16 cellular contexts compared by ENCODE assay signal in the genomic region with DNA sequence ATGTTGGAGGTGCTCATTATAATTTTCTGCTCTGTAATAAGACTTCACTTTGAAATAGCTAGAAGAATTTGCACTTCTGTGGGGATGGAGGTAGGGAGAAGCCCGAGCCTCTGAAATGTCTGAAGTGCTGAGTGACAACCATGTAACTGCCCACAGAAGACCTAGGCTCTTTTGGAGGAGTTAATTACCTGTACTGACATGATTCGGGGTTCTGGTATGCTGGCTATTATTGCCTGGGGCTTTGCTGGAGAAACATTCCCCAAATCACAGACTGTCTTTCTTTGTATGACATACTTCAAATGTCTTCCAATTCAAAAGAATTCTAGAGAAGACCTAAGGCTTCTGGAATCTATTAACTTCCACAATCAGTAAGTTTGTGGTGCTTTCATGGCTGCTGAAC.
A peak's percentile ranks its signal among the peaks of the same experiment; 100 is the strongest.
DNase-seq lines count a peak whose midpoint lies in the region; ATAC-seq and TF ChIP-seq lines count a peak whose summit lies in the region.
"Had no signal": no experiment of that assay in that cellular context is flagged by ENCODE, and none has a peak within 500 bp of the region (broad histone marks: within the 10 kb centered on the region; RNA-seq: fewer than 3 reads in every experiment).

No MANE protein-coding gene starts in this region.

- H3K27me3 Mint-ChIP-seq in GM23338 (ENCODE audit: insufficient read depth, low read depth, poor library complexity), result peaks cover 3% of the 10 kb centered on the region
- H3K27me3 Mint-ChIP-seq in activated CD8-positive, alpha-beta T cell treated with anti-CD3 and anti-CD28 coated beads for 36 hours, result no peaks in the 10 kb centered on the region
- H3K27me3 Mint-ChIP-seq: B cell had no signal

- TF ChIP-seq POLR2A in stomach (IDR thresholded peaks at IDR 0.05), result no peak

- no peak overlapping the region for H2BK5ac ChIP-seq in mesendoderm (ENCODE audit: low read length)

- H3K4me3 Mint-ChIP-seq in GM23338, result no peak overlapping the region
- no peak overlapping the region for H3K4me3 Mint-ChIP-seq in activated CD8-positive, alpha-beta T cell treated with anti-CD3 and anti-CD28 coated beads for 36 hours
- H3K4me3 Mint-ChIP-seq: B cell, CD14-positive monocyte had no signal

- no peak overlapping the region for H2BK120ac ChIP-seq in mesendoderm (ENCODE audit: low read depth, low read length)

- no peak overlapping the region for H4K5ac ChIP-seq in mesendoderm (ENCODE audit: low read length)

- H3K9ac ChIP-seq in NT2/D1 (ENCODE audit: insufficient read length, low read depth) (no peak overlapping the region), mesendoderm (ENCODE audit: low read length) (no peak overlapping the region)
- H3K9ac ChIP-seq: KMS-11 had no signal

- H3K79me1 ChIP-seq in mesendoderm (ENCODE audit: low read length), result no peaks in the 10 kb centered on the region

- no peak overlapping the region for H3K4me3 ChIP-seq in GM23338
- no peak overlapping the region for H3K4me3 ChIP-seq in NT2/D1 (ENCODE audit: insufficient read length, low read depth)
- no peak overlapping the region for H3K4me3 ChIP-seq in epithelial cell of esophagus (ENCODE audit: low read length)
- no peak overlapping the region for H3K4me3 ChIP-seq in mesendoderm (ENCODE audit: low read length)
- H3K4me3 ChIP-seq in stomach, result no peak overlapping the region
- H3K4me3 ChIP-seq: A549, HAP-1 had no signal

- H3K23ac ChIP-seq in mesendoderm (ENCODE audit: low read length), result no peak overlapping the region

- H2BK15ac ChIP-seq in mesendoderm (replicated peaks; ENCODE audit: low read depth), result no peak overlapping the region

- POLR2A ChIA-PET in activated CD8-positive, alpha-beta T cell treated with anti-CD3 and anti-CD28 coated beads for 36 hours (lab: Charles Lee), result no interaction called here

- peaks cover 2% of the 10 kb centered on the region; the same call in 1 of the 3 replicates for H3K4me1 Mint-ChIP-seq in GM23338
- H3K4me1 Mint-ChIP-seq in activated CD8-positive, alpha-beta T cell treated with anti-CD3 and anti-CD28 coated beads for 36 hours (ENCODE audit: low read depth), result no peaks in the 10 kb centered on the region
- H3K4me1 Mint-ChIP-seq: B cell, CD14-positive monocyte had no signal

- intact Hi-C loops in activated CD8-positive, alpha-beta T cell treated with anti-CD3 and anti-CD28 coated beads for 36 hours (cut with micrococcal nuclease), result no loop called here
- intact Hi-C loops in stomach (cut with DNase I; ENCODE audit: low total_unique reads), result no loop called here

- H3K36me3 ChIP-seq in GM23338 (ENCODE audit: insufficient read depth), result no peaks in the 10 kb centered on the region
- no peaks in the 10 kb centered on the region for H3K36me3 ChIP-seq in NT2/D1 (ENCODE audit: insufficient read depth, insufficient read length, low read length)
- no peaks in the 10 kb centered on the region for H3K36me3 ChIP-seq in mesendoderm (ENCODE audit: control insufficient read depth, insufficient read depth, low read length)
- no peaks in the 10 kb centered on the region for H3K36me3 ChIP-seq in stomach
- H3K36me3 ChIP-seq: HAP-1 had no signal

- no peak overlapping the region for H3K27ac Mint-ChIP-seq in GM23338
- no peak overlapping the region for H3K27ac Mint-ChIP-seq in activated CD8-positive, alpha-beta T cell treated with anti-CD3 and anti-CD28 coated beads for 36 hours
- H3K27ac Mint-ChIP-seq: B cell, CD14-positive monocyte had no signal

- H2AK5ac ChIP-seq in mesendoderm (ENCODE audit: low read length), result no peak overlapping the region

- no peaks in the 10 kb centered on the region for H3K9me2 ChIP-seq in GM23338 (ENCODE audit: insufficient read depth)

- H3K27me3 ChIP-seq in GM23338 (ENCODE audit: insufficient read depth), result no peaks in the 10 kb centered on the region
- H3K27me3 ChIP-seq in NT2/D1 (ENCODE audit: insufficient read depth, insufficient read length), result no peaks in the 10 kb centered on the region
- H3K27me3 ChIP-seq in mesendoderm (ENCODE audit: insufficient read depth, low read length, poor library complexity), result no peaks in the 10 kb centered on the region
- no peaks in the 10 kb centered on the region for H3K27me3 ChIP-seq in stomach

- TF ChIP-seq CTCF in GM23338 (conservative IDR thresholded peaks at IDR 0.05; ENCODE audit: low read depth in 2 of 2), result no peak
- no peak for TF ChIP-seq CTCF in epithelial cell of esophagus (IDR thresholded peaks at IDR 0.05; ENCODE audit: insufficient read depth, low read depth, low read length, missing control alignments)
- no peak for TF ChIP-seq CTCF in activated CD8-positive, alpha-beta T cell treated with anti-CD3 and anti-CD28 coated beads for 36 hours (IDR thresholded peaks at IDR 0.05)
- TF ChIP-seq CTCF in stomach (IDR thresholded peaks at IDR 0.05), result no peak

- H3K79me2 ChIP-seq in GM23338 (replicated peaks; ENCODE audit: insufficient read depth), result no peaks in the 10 kb centered on the region
- no peaks in the 10 kb centered on the region for H3K79me2 ChIP-seq in mesendoderm (ENCODE audit: control insufficient read depth, insufficient read depth, low read length)

- no peak; the same call in 2 of the 3 replicates for ATAC-seq in GM23338
- ATAC-seq in activated CD8-positive, alpha-beta T cell treated with anti-CD3 and anti-CD28 coated beads for 36 hours, result no peak
- ATAC-seq in GM18909 (IDR thresholded peaks at IDR 0.05; ENCODE audit: poor library complexity, unreplicated experiment), result no peak
- ATAC-seq: A549 had no signal

- H3K4me1 ChIP-seq in GM23338 (ENCODE audit: insufficient read depth), result no peaks in the 10 kb centered on the region
- no peaks in the 10 kb centered on the region for H3K4me1 ChIP-seq in NT2/D1 (ENCODE audit: insufficient read depth, insufficient read length)
- no peaks in the 10 kb centered on the region for H3K4me1 ChIP-seq in mesendoderm (ENCODE audit: control insufficient read depth, low read depth, low read length)
- no peaks in the 10 kb centered on the region for H3K4me1 ChIP-seq in stomach
- H3K4me1 ChIP-seq: A549 had no signal

- H4K8ac ChIP-seq in mesendoderm (ENCODE audit: low read depth, low read length), result no peak overlapping the region

- H3K56ac ChIP-seq in mesendoderm (ENCODE audit: low read length), result no peak overlapping the region

- H3K4ac ChIP-seq in mesendoderm (ENCODE audit: low read depth, low read length), result no peak overlapping the region

- H3K9me3 ChIP-seq in NT2/D1 (ENCODE audit: insufficient read depth, low read length), result no peaks in the 10 kb centered on the region
- peaks cover 0 to 3% (median 0%) of the 10 kb centered on the region in 4 donors for H3K9me3 ChIP-seq in stomach
- H3K9me3 ChIP-seq: A549, HAP-1 had no signal

- no peaks in the 10 kb centered on the region; the same call in 2 of the 3 replicates for H3K9me3 Mint-ChIP-seq in GM23338
- H3K9me3 Mint-ChIP-seq in activated CD8-positive, alpha-beta T cell treated with anti-CD3 and anti-CD28 coated beads for 36 hours, result peaks cover 5% of the 10 kb centered on the region

- TF ChIP-seq EP300 in stomach (IDR thresholded peaks at IDR 0.05), result no peak

- H3K18ac ChIP-seq in mesendoderm (ENCODE audit: low read length), result no peak overlapping the region

- H2AFZ ChIP-seq in GM23338, result no peak overlapping the region

- H4K20me1 ChIP-seq in GM23338 (replicated peaks; ENCODE audit: insufficient read depth), result no peaks in the 10 kb centered on the region

- no peak overlapping the region for H3K4me2 ChIP-seq in GM23338
- H3K4me2 ChIP-seq in mesendoderm (ENCODE audit: low read length), result no peak overlapping the region
- H3K4me2 ChIP-seq: A549, KMS-11 had no signal

- CTCF ChIA-PET in activated CD8-positive, alpha-beta T cell treated with anti-CD3 and anti-CD28 coated beads for 36 hours (lab: Charles Lee), result no interaction called here

- peak; percentile 55 for DNase-seq in GM23338 (ENCODE audit: low spot score)
- peak; percentile 47 for DNase-seq in NT2/D1 (ENCODE audit: low read depth, low spot score)
- DNase-seq in epithelial cell of esophagus (ENCODE audit: low read depth), result peak; percentile 40
- peak; percentile 91 for DNase-seq in mesendoderm
- DNase-seq in activated CD8-positive, alpha-beta T cell treated with anti-CD3 and anti-CD28 coated beads for 36 hours, result no peak
- no peak for DNase-seq in RPMI8226
- no peak for DNase-seq in stomach
- DNase-seq: EL, IMR-90, NCI-H1105 had no signal

- peaks cover 2% of the 10 kb centered on the region; the same call in 1 of the 3 replicates for H3K36me3 Mint-ChIP-seq in GM23338 (ENCODE audit: low read depth)
- no peaks in the 10 kb centered on the region for H3K36me3 Mint-ChIP-seq in activated CD8-positive, alpha-beta T cell treated with anti-CD3 and anti-CD28 coated beads for 36 hours (ENCODE audit: low read depth)
- H3K36me3 Mint-ChIP-seq: CD14-positive monocyte had no signal

- H3K27ac ChIP-seq in GM23338 (ENCODE audit: low read depth) (no peak overlapping the region), mesendoderm (ENCODE audit: low read depth, low read length) (no peak overlapping the region), stomach (no peak overlapping the region)
- H3K27ac ChIP-seq: A549, KMS-11 had no signal

- WGBS in mesendoderm (ENCODE audit: extremely low coverage, insufficient coverage, low lambda C conversion rate), result no CpG with 5 or more reads among the region's 2 CpGs
- 44 to 63% (median 59%) methylated on average over 2 of the region's 2 CpGs for WGBS in stomach, 5 donors

- no peaks in the 10 kb centered on the region for H3F3A ChIP-seq in GM23338 (replicated peaks; ENCODE audit: low read depth)

TF ChIP-seq in GM23338, 12 proteins besides CTCF, POLR2A, EP300 and RAD21 (continues in another document):
- no peak for TF ChIP-seq NANOG (IDR thresholded peaks at IDR 0.05; ENCODE audit: borderline replicate concordance)
- TF ChIP-seq, protein P1, sequence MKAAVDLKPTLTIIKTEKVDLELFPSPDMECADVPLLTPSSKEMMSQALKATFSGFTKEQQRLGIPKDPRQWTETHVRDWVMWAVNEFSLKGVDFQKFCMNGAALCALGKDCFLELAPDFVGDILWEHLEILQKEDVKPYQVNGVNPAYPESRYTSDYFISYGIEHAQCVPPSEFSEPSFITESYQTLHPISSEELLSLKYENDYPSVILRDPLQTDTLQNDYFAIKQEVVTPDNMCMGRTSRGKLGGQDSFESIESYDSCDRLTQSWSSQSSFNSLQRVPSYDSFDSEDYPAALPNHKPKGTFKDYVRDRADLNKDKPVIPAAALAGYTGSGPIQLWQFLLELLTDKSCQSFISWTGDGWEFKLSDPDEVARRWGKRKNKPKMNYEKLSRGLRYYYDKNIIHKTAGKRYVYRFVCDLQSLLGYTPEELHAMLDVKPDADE (IDR thresholded peaks at IDR 0.05), result no peak
- no peak for TF ChIP-seq POLR2AphosphoS5 (IDR thresholded peaks at IDR 0.05; ENCODE audit: low read depth)
- no peak for TF ChIP-seq CREB1 (CRISPR knock-in tag; IDR thresholded peaks at IDR 0.05; ENCODE audit: low read depth)
- TF ChIP-seq STAT1 (IDR thresholded peaks at IDR 0.05; ENCODE audit: unreplicated experiment), result no peak
- TF ChIP-seq EZH2phosphoT487 (IDR thresholded peaks at IDR 0.05; ENCODE audit: unreplicated experiment), result no peak
- TF ChIP-seq JUNB (IDR thresholded peaks at IDR 0.05; ENCODE audit: unreplicated experiment), result no peak
- no peak for TF ChIP-seq EZH2 (IDR thresholded peaks at IDR 0.05; ENCODE audit: low read depth, unreplicated experiment)
- no peak for TF ChIP-seq ZNF114 (CRISPR knock-in tag; IDR thresholded peaks at IDR 0.05)

Comparison
In these comparisons a context has a peak if more than half of its experiments do, and no peak if none do; other contexts are left out.
1. DNase-seq: peak in GM23338 (single experiment), NT2/D1 (single experiment), epithelial cell of esophagus (single experiment) and mesendoderm (single experiment); none in activated CD8-positive, alpha-beta T cell treated with anti-CD3 and anti-CD28 coated beads for 36 hours (single experiment), RPMI8226 (single experiment) and stomach (single experiment).